Comparison of ENCODE assay signal across 29 cellular contexts in genomic region chr2:216160786-216161185, GRCh38.
"Had no signal": no experiment of that assay in that cellular context is flagged by ENCODE, and none has a peak within 500 bp of the region (broad histone marks: within the 10 kb centered on the region; RNA-seq: fewer than 3 reads in every experiment).

No MANE protein-coding gene starts in this region.

- H3K27ac Mint-ChIP-seq: activated CD4-positive, alpha-beta memory T cell treated with anti-CD3 and anti-CD28 coated beads, Interleukin-2, amount 10 ng/mL, durations not matched to agents 7 days and 5 days; activated naive CD4-positive, alpha-beta T cell treated with anti-CD3 and anti-CD28 coated beads for 36 hours; activated naive CD4-positive, alpha-beta T cell treated with anti-CD3 and anti-CD28 coated beads, Interleukin-2, amount 50 U/mL, for 24 hours; activated naive CD8-positive, alpha-beta T cell treated with anti-CD3 and anti-CD28 coated beads for 36 hours; activated naive CD8-positive, alpha-beta T cell treated with anti-CD3 and anti-CD28 coated beads, Interleukin-2, amount 50 U/mL, for 24 hours; activated T-helper 1 cell treated with anti-CD3 and anti-CD28 coated beads, Interleukin-12 subunit alpha, Interleukin-12 subunit beta, Interleukin-2, Interleukin-4 antibody, amounts not matched to agents 30 ng/mL and 10 ng/mL and 1 ng/mL, durations not matched to agents 14 hours and 24 hours and 36 hours; activated T-helper 2 cell treated with anti-CD3 and anti-CD28 coated beads, Interferon-gamma antibody, Interleukin-2, Interleukin-4, amounts not matched to agents 10 μg/mL and 5 μg/mL and 100 μg/mL, durations not matched to agents 14 hours and 24 hours and 36 hours; WTC11 had no signal

- H3K4me1 Mint-ChIP-seq: WTC11 had no signal

- H3K4me3 Mint-ChIP-seq: activated CD4-positive, alpha-beta memory T cell treated with anti-CD3 and anti-CD28 coated beads, Interleukin-2, amount 10 ng/mL, durations not matched to agents 7 days and 5 days; activated naive CD4-positive, alpha-beta T cell treated with anti-CD3 and anti-CD28 coated beads for 36 hours; activated naive CD4-positive, alpha-beta T cell treated with anti-CD3 and anti-CD28 coated beads, Interleukin-2, amount 50 U/mL, for 24 hours; activated naive CD8-positive, alpha-beta T cell treated with anti-CD3 and anti-CD28 coated beads for 36 hours; activated naive CD8-positive, alpha-beta T cell treated with anti-CD3 and anti-CD28 coated beads, Interleukin-2, amount 50 U/mL, for 24 hours; activated T-helper 1 cell treated with anti-CD3 and anti-CD28 coated beads, Interleukin-12 subunit alpha, Interleukin-12 subunit beta, Interleukin-2, Interleukin-4 antibody, amounts not matched to agents 30 ng/mL and 10 ng/mL and 1 ng/mL, durations not matched to agents 14 hours and 24 hours and 36 hours; brain; WTC11 had no signal

- H3K9me3 Mint-ChIP-seq: activated CD4-positive, alpha-beta memory T cell treated with anti-CD3 and anti-CD28 coated beads, Interleukin-2, amount 10 ng/mL, durations not matched to agents 7 days and 5 days; activated naive CD4-positive, alpha-beta T cell treated with anti-CD3 and anti-CD28 coated beads for 36 hours; activated naive CD4-positive, alpha-beta T cell treated with anti-CD3 and anti-CD28 coated beads, Interleukin-2, amount 50 U/mL, for 24 hours; activated naive CD8-positive, alpha-beta T cell treated with anti-CD3 and anti-CD28 coated beads for 36 hours; activated naive CD8-positive, alpha-beta T cell treated with anti-CD3 and anti-CD28 coated beads, Interleukin-2, amount 50 U/mL, for 24 hours; activated T-helper 1 cell treated with anti-CD3 and anti-CD28 coated beads, Interleukin-12 subunit alpha, Interleukin-12 subunit beta, Interleukin-2, Interleukin-4 antibody, amounts not matched to agents 30 ng/mL and 10 ng/mL and 1 ng/mL, durations not matched to agents 14 hours and 24 hours and 36 hours; activated T-helper 2 cell treated with anti-CD3 and anti-CD28 coated beads, Interferon-gamma antibody, Interleukin-2, Interleukin-4, amounts not matched to agents 10 μg/mL and 5 μg/mL and 100 μg/mL, durations not matched to agents 14 hours and 24 hours and 36 hours; brain; WTC11 had no signal

- H3K27me3 Mint-ChIP-seq: activated CD4-positive, alpha-beta memory T cell treated with anti-CD3 and anti-CD28 coated beads, Interleukin-2, amount 10 ng/mL, durations not matched to agents 7 days and 5 days; activated naive CD4-positive, alpha-beta T cell treated with anti-CD3 and anti-CD28 coated beads, Interleukin-2, amount 50 U/mL, for 24 hours; activated naive CD8-positive, alpha-beta T cell treated with anti-CD3 and anti-CD28 coated beads for 36 hours; activated naive CD8-positive, alpha-beta T cell treated with anti-CD3 and anti-CD28 coated beads, Interleukin-2, amount 50 U/mL, for 24 hours; brain had no signal

- DNase-seq: activated CD4-positive, alpha-beta memory T cell treated with anti-CD3 and anti-CD28 coated beads, Interleukin-2, amount 10 ng/mL, durations not matched to agents 7 days and 5 days; activated CD4-positive, alpha-beta T cell treated with anti-CD3 and anti-CD28 coated beads for 1 hour; activated CD4-positive, alpha-beta T cell treated with anti-CD3 and anti-CD28 coated beads for 48 hours; activated CD8-positive, alpha-beta memory T cell treated with anti-CD3 and anti-CD28 coated beads, Interleukin-2, amount 50 U/mL, for 48 hours; activated effector memory CD4-positive, alpha-beta T cell treated with anti-CD3 and anti-CD28 coated beads, Interleukin-2, amount 50 U/mL, for 16 hours; activated naive CD4-positive, alpha-beta T cell treated with anti-CD3 and anti-CD28 coated beads for 36 hours; activated naive CD8-positive, alpha-beta T cell treated with anti-CD3 and anti-CD28 coated beads for 36 hours; activated naive CD8-positive, alpha-beta T cell treated with anti-CD3 and anti-CD28 coated beads, Interleukin-2, amount 50 U/mL, for 24 hours; activated T-cell treated with anti-CD3 and anti-CD28 coated beads for 4 hours; activated T-cell treated with anti-CD3 and anti-CD28 coated beads, Interleukin-2, amount 50 U/mL, for 48 hours; adrenal gland; central memory CD4-positive, alpha-beta T cell; cerebellar nuclear complex; colonic mucosa; effector CD8-positive, alpha-beta T cell; foreskin melanocyte; heart right ventricle; T-helper 2 cell had no signal

- ATAC-seq: activated naive CD8-positive, alpha-beta T cell treated with anti-CD3 and anti-CD28 coated beads, Interleukin-2, amount 50 U/mL, for 24 hours; gastroesophageal sphincter; heart right ventricle; WTC11 had no signal

- H3K4me3 ChIP-seq: adrenal gland, ascending aorta, breast epithelium, cardiac muscle cell, colonic mucosa, esophagus muscularis mucosa, gastroesophageal sphincter, heart right ventricle, hepatocyte had no signal
